Comparison of ENCODE assay signal across 17 cellular contexts in the genomic region with DNA sequence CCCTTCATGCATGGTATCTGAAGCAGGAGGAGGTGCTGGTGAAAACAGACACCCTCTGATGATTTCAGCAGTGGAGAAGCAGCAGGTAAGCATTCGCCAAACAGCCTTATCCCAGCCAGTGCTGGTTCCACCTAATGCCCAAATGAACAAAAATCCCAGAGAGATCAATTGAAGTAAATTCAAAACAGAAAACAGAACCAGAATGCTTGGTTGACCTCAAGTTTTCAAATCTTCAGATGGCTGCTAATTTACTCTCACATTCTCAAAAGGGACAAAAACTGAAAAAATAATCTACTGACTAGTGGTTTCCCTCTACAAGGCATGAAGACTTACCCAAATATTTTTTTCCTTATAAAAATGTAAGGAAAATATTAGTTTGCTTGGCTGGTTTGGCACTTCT.
DNase-seq lines count a peak whose midpoint lies in the region; ATAC-seq lines count a peak whose summit lies in the region.
"Had no signal": no experiment of that assay in that cellular context is flagged by ENCODE, and none has a peak within 500 bp of the region (broad histone marks: within the 10 kb centered on the region; RNA-seq: fewer than 3 reads in every experiment).

No MANE protein-coding gene starts in this region.

- DNase-seq in H4 (ENCODE audit: low spot score) (no peak), NCI-H2029 treated with DMSO at 0.1 percent for 48 hours (lab: John Stamatoyannopoulos, UW) (no peak), amygdala (lab: John Stamatoyannopoulos, UW) (no peak), NCI-H1694 treated with DMSO at 0.1 percent for 48 hours (lab: John Stamatoyannopoulos, UW) (no peak)
- DNase-seq: BE2C; DMS79 treated with DMSO at 0.1 percent for 48 hours; mammary epithelial cell; NCI-H1930; right lobe of liver; stimulated activated CD4-positive, alpha-beta T cell treated with anti-CD3 and anti-CD28 coated beads, Interleukin-4, amount 100 ng/mL, for 1 hour; stomach; WERI-Rb-1 had no signal

- H3K4me3 Mint-ChIP-seq in activated T-helper 17 cell treated with anti-CD3 and anti-CD28 coated beads, Interleukin-2, amount 50 U/mL, for 72 hours, result peak overlapping the region; percentile 38
- H3K4me3 Mint-ChIP-seq: neural progenitor cell had no signal

- ATAC-seq in GM18511 (IDR thresholded peaks at IDR 0.05; ENCODE audit: unreplicated experiment) (peak; percentile 15), GM21423 (IDR thresholded peaks at IDR 0.05; ENCODE audit: unreplicated experiment) (peak; percentile 28), HG02981 (IDR thresholded peaks at IDR 0.05; ENCODE audit: unreplicated experiment) (peak; percentile 5)
- ATAC-seq in activated T-helper 17 cell treated with anti-CD3 and anti-CD28 coated beads, Interleukin-2, amount 50 U/mL, for 72 hours (replicated peaks), result peak; percentile 18
- ATAC-seq: right lobe of liver had no signal

- no peaks in the 10 kb centered on the region for H3K27me3 Mint-ChIP-seq in activated T-helper 17 cell treated with anti-CD3 and anti-CD28 coated beads, Interleukin-2, amount 50 U/mL, for 72 hours

- peak overlapping the region; percentile 83 for H3K27ac Mint-ChIP-seq in activated T-helper 17 cell treated with anti-CD3 and anti-CD28 coated beads, Interleukin-2, amount 50 U/mL, for 72 hours
- H3K27ac Mint-ChIP-seq: neural progenitor cell had no signal

- H3K4me1 Mint-ChIP-seq in activated T-helper 17 cell treated with anti-CD3 and anti-CD28 coated beads, Interleukin-2, amount 50 U/mL, for 72 hours, result peaks cover 27% of the 10 kb centered on the region
- H3K4me1 Mint-ChIP-seq: neural progenitor cell had no signal

- H3K9me3 Mint-ChIP-seq in activated T-helper 17 cell treated with anti-CD3 and anti-CD28 coated beads, Interleukin-2, amount 50 U/mL, for 72 hours, result no peaks in the 10 kb centered on the region
- H3K9me3 Mint-ChIP-seq: neural progenitor cell had no signal

- H3K36me3 Mint-ChIP-seq in activated T-helper 17 cell treated with anti-CD3 and anti-CD28 coated beads, Interleukin-2, amount 50 U/mL, for 72 hours (ENCODE audit: low read depth), result peaks cover 80% of the 10 kb centered on the region
